18 cellular contexts compared by ENCODE assay signal in genomic region chr1:107940178-107940577, GRCh38. TPM values are rescaled to one million over a fixed set of nuclear protein-coding genes. Genes with fewer than 3 reads are reported as not detected.
DNase-seq lines count a peak whose midpoint lies in the region; ATAC-seq and TF ChIP-seq lines count a peak whose summit lies in the region.
"Had no signal": no experiment of that assay in that cellular context is flagged by ENCODE, and none has a peak within 500 bp of the region (broad histone marks: within the 10 kb centered on the region; RNA-seq: fewer than 3 reads in every experiment).

No MANE protein-coding gene starts in this region.

- H3K4me1 ChIP-seq in heart right ventricle: peaks cover 0 to 88% (median 25%) of the 10 kb centered on the region in 9 donors
- H3K4me1 ChIP-seq in PC-9 (replicated peaks; ENCODE audit: insufficient read depth): peaks cover 31% of the 10 kb centered on the region

- H3K27ac ChIP-seq in HL-60 (replicated peaks): peak overlapping the region; percentile 79
- H3K27ac ChIP-seq in heart right ventricle: peak overlapping the region in 6 of 10 donors; percentile 32 to 86 (median 45)
- no peak overlapping the region for H3K27ac ChIP-seq in PC-9

- H3F3A ChIP-seq in PC-9 (ENCODE audit: insufficient read depth, low read depth): peaks cover 27% of the 10 kb centered on the region

- H2AFZ ChIP-seq in PC-9: no peak overlapping the region
- H2AFZ ChIP-seq: GM23338 had no signal

- no peaks in the 10 kb centered on the region for H3K9me2 ChIP-seq in PC-9 (ENCODE audit: insufficient read depth)
- H3K9me2 ChIP-seq: SK-N-SH had no signal

- CTCF ChIA-PET in PC-9 (lab: Charles Lee): interaction anchor here (0.6 kb wide), 1 partner anchor 70 kb away, joined by 3 read pairs; no protein-coding TSS in a partner anchor

- H3K36me3 ChIP-seq in heart right ventricle (no peaks in the 10 kb centered on the region), PC-9 (ENCODE audit: low read depth) (no peaks in the 10 kb centered on the region)

- H3K9me3 ChIP-seq in heart right ventricle (no peaks in the 10 kb centered on the region), PC-9 (ENCODE audit: insufficient read depth, low read depth) (peaks cover 3% of the 10 kb centered on the region; the same call in 1 of the 2 replicates)
- H3K9me3 ChIP-seq: SK-N-SH had no signal

- intact Hi-C loops in heart right ventricle (cut with DNase I): no loop called here
- intact Hi-C loops in PC-9 (cut with micrococcal nuclease; ENCODE audit: unreplicated experiment): no loop called here

- H3K4me2 ChIP-seq in PC-9: no peak overlapping the region
- H3K4me2 ChIP-seq: GM23338, SK-N-SH had no signal

- WGBS in heart right ventricle, 2 donors: 61 to 76% methylated on average over 3 of the region's 3 CpGs

- H4K20me1 ChIP-seq in PC-9 (ENCODE audit: insufficient read depth): no peaks in the 10 kb centered on the region

- peak in 7 of 8 donors; percentile 32 to 62 (median 53) for ATAC-seq in heart right ventricle
- ATAC-seq: GM23338, PC-3 had no signal

- DNase-seq in HL-60 (ENCODE audit: low read depth in 1 of 2, low spot score in 1 of 2) (no peak), NCI-H446 treated with DMSO at 0.1 percent for 48 hours (lab: John Stamatoyannopoulos, UW) (peak; percentile 76), heart right ventricle (peak in 1 of 2 donors; percentile 32), pons (ENCODE audit: low spot score) (peak; percentile 39), NOMO-1 (lab: John Stamatoyannopoulos, UW; ENCODE audit: unreplicated experiment in 2 of 2) (no peak), NCI-H1048 (lab: John Stamatoyannopoulos, UW) (no peak), PC-9 (no peak)
- DNase-seq: ACHN; CD8-positive, alpha-beta memory T cell; DMS 273 treated with DMSO at 0.1 percent for 48 hours; NCI-H1436; NCI-H2081 treated with DMSO at 0.1 percent for 48 hours; NCI-H2227 treated with DMSO at 0.1 percent for 48 hours; NCI-H526 treated with DMSO at 0.1 percent for 48 hours; NK-92 treated with Interleukin-12 subunit alpha and Interleukin-12 subunit beta, amount 100 ng/mL, for 24 hours; PC-3; SK-N-SH had no signal

- no peaks in the 10 kb centered on the region for H3K79me2 ChIP-seq in PC-9 (ENCODE audit: low read depth)

- no peak for TF ChIP-seq CTCF in HL-60 (IDR thresholded peaks at IDR 0.05; ENCODE audit: insufficient read depth, low read length)
- no peak for TF ChIP-seq CTCF in heart right ventricle (IDR thresholded peaks at IDR 0.05)
- no peak for TF ChIP-seq CTCF in PC-9 (conservative IDR thresholded peaks at IDR 0.05)

- H3K4me3 ChIP-seq in HL-60 (replicated peaks; ENCODE audit: insufficient read depth, low read length): no peak overlapping the region
- H3K4me3 ChIP-seq in heart right ventricle: no peak overlapping the region
- H3K4me3 ChIP-seq in PC-9: no peak overlapping the region
- H3K4me3 ChIP-seq: GM23338 had no signal

- BruUV-seq in PC-9 (replicated peaks; lab: Mats Ljungman, UMichigan): no TSS peak

- H3K27me3 ChIP-seq in HL-60 (ENCODE audit: insufficient read depth, poor library complexity, severe bottlenecking): no peaks in the 10 kb centered on the region
- H3K27me3 ChIP-seq in heart right ventricle: no peaks in the 10 kb centered on the region
- H3K27me3 ChIP-seq in PC-9 (ENCODE audit: insufficient read depth, low read depth): no peaks in the 10 kb centered on the region

- POLR2A ChIA-PET in PC-9 (lab: Charles Lee; ENCODE audit: unreplicated experiment): no interaction called here

RNA-seq across cellular contexts. Expression of gene VAV3, which starts 24.8 kb away (rescaled TPM):
- total RNA-seq in heart right ventricle (1 to 10 TPM in 8 of 10 donors, under 1 TPM in 2; 0.76 to 3.4 (median 2.3) TPM), PC-9 (2021) (0.63 and 1.7 TPM in 2 replicates)
- polyA plus RNA-seq in heart right ventricle: 1 to 10 TPM in 1 of 2 donors, under 1 TPM in 1; 0.72 to 1.0 TPM
- polyA plus RNA-seq: SK-N-SH had no signal

Comparison
In these comparisons a context has a peak if more than half of its experiments do, and no peak if none do; other contexts are left out.
1. DNase-seq: peak in NCI-H446 treated with DMSO at 0.1 percent for 48 hours (single experiment) and pons (single experiment); none in HL-60 (0 of 2), NOMO-1 (0 of 2), NCI-H1048 (single experiment) and PC-9 (0 of 2).